ENCODE assay signal across 8 cellular contexts in the genomic region with DNA sequence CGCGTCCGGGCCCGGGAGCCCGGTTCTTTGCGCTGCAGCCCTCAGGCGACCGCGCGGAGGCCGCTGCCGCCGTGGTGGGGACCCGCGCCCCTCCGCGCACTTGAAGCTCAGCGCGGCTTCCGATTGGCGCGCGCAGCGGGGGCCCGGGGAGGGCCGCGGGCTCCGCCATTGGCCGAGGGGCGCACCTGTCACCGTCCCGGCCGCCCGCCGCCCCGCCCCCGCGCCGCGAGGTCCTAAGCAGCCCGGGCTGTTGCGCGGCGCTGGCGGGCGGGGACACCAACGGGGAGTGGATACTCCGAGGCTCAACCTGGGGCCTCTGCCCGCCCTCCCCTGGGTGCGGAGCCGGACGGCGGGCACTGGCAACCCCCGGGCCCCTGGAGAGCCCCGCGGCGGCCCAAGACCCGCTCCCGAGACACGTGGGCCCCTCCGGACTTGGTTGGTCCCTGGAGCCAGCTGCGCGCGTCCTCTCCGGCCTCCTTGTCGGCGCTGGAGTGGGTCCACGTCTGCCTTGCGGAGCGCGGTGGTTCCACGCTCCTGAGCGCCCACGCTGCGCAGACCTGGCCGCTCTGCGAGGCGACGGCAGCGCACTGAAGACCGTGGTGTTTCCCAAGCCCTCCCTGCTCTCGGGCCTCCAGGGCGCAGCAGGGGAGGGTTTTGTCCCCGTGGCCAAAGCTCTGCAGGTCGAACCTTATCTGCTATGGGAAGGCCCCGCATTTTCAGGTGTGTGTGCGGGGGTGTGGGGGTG. TPM values are rescaled to one million over a fixed set of nuclear protein-coding genes. Genes with fewer than 3 reads are reported as not detected.
DNase-seq lines count a peak whose midpoint lies in the region; ATAC-seq and TF ChIP-seq lines count a peak whose summit lies in the region.

TSS of gene MNX1 (minus strand) at position 76 of the 745 bp plus-strand sequence. CDS start 313 bp downstream, outside the sequence.

- H3K36me3 ChIP-seq in NT2/D1 (ENCODE audit: insufficient read depth, insufficient read length, low read length): no peaks in the 10 kb centered on the region
- no peaks in the 10 kb centered on the region for H3K36me3 ChIP-seq in iPS-15b (ENCODE audit: control insufficient read depth, insufficient read depth, low read length)
- H3K36me3 ChIP-seq in spleen: no peaks in the 10 kb centered on the region

- H3K9me3 ChIP-seq in NT2/D1 (ENCODE audit: insufficient read depth, low read length): no peaks in the 10 kb centered on the region
- no peaks in the 10 kb centered on the region for H3K9me3 ChIP-seq in iPS-15b (ENCODE audit: control insufficient read depth, insufficient read depth, low read length)
- no peaks in the 10 kb centered on the region for H3K9me3 ChIP-seq in spleen

- ATAC-seq in GM21381 (IDR thresholded peaks at IDR 0.05; ENCODE audit: unreplicated experiment): peak; percentile 75
- ATAC-seq in HG03571 (IDR thresholded peaks at IDR 0.05; ENCODE audit: unreplicated experiment): peak; percentile 68
- peak; percentile 17 to 87 for ATAC-seq in activated naive CD4-positive, alpha-beta T cell treated with anti-CD3 and anti-CD28 coated beads, Interleukin-2, amount 50 U/mL, for 72 hours

- H3K27ac ChIP-seq in spleen: no peak within 1 kb of the TSS

- TF ChIP-seq POLR2A in spleen (IDR thresholded peaks at IDR 0.05): no peak

- TF ChIP-seq CTCF in spleen (IDR thresholded peaks at IDR 0.05 in 8 of 11, conservative IDR thresholded peaks at IDR 0.05 in 3 of 11): no peak

- peak within 1 kb of the TSS; percentile 16 for H3K9ac ChIP-seq in NT2/D1 (ENCODE audit: insufficient read length, low read depth)
- no peak within 1 kb of the TSS for H3K9ac ChIP-seq in iPS-15b (ENCODE audit: low read depth, low read length)

- intact Hi-C loops in spleen (cut with DNase I; ENCODE audit: low total_unique reads): no loop called here

- no peaks in the 10 kb centered on the region for H3K36me3 Mint-ChIP-seq in activated naive CD4-positive, alpha-beta T cell treated with anti-CD3 and anti-CD28 coated beads, Interleukin-2, amount 50 U/mL, for 72 hours

- H3K27ac Mint-ChIP-seq in activated naive CD4-positive, alpha-beta T cell treated with anti-CD3 and anti-CD28 coated beads, Interleukin-2, amount 50 U/mL, for 72 hours: no peak within 1 kb of the TSS

- H3K9me3 Mint-ChIP-seq in activated naive CD4-positive, alpha-beta T cell treated with anti-CD3 and anti-CD28 coated beads, Interleukin-2, amount 50 U/mL, for 72 hours: no peaks in the 10 kb centered on the region

- H3K4me1 ChIP-seq in NT2/D1 (ENCODE audit: insufficient read depth, insufficient read length): peaks cover 4% of the 10 kb centered on the region
- peaks cover 17% of the 10 kb centered on the region for H3K4me1 ChIP-seq in iPS-15b (ENCODE audit: control insufficient read depth, insufficient read depth, low read length)
- peaks cover 11 to 53% (median 33%) of the 10 kb centered on the region in 6 donors for H3K4me1 ChIP-seq in spleen

- peaks cover 95% of the 10 kb centered on the region for H3K27me3 ChIP-seq in NT2/D1 (ENCODE audit: insufficient read depth, insufficient read length)
- H3K27me3 ChIP-seq in iPS-15b (ENCODE audit: control insufficient read depth, insufficient read depth, low read length): peaks cover 91% of the 10 kb centered on the region
- peaks cover 9 to 98% (median 93%) of the 10 kb centered on the region in 7 donors for H3K27me3 ChIP-seq in spleen (replicated peaks in 1 of 7)

- WGBS in spleen, 5 donors: 0 to 2% (median 1%) methylated on average over 25 to 87 of the region's 87 CpGs

- DNase-seq in Daoy (ENCODE audit: low read depth): peak; percentile 96
- peak; percentile 72 for DNase-seq in NT2/D1 (ENCODE audit: low read depth, low spot score)
- peak; percentile 35 to 65 for DNase-seq in activated naive CD4-positive, alpha-beta T cell treated with anti-CD3 and anti-CD28 coated beads, Interleukin-2, amount 50 U/mL, for 72 hours (ENCODE audit: low spot score in 2 of 2)
- peak; percentile 83 for DNase-seq in spleen
- DNase-seq in middle frontal gyrus (ENCODE audit: extremely low spot score, low spot score): no peak

- H3K4me3 ChIP-seq in NT2/D1 (ENCODE audit: insufficient read length, low read depth): peak within 1 kb of the TSS; percentile 45
- peak within 1 kb of the TSS; percentile 61 for H3K4me3 ChIP-seq in iPS-15b (ENCODE audit: low read depth, low read length)
- H3K4me3 ChIP-seq in spleen: peak within 1 kb of the TSS; percentile 27 to 79 (median 62)

RNA-seq across cellular contexts. Expression of gene MNX1, which starts in this region (rescaled TPM):
- 4.4 and 6.3 TPM in 2 replicates for total RNA-seq in Daoy (2014; rRNA removed; shearing (Covaris generic))
- under 1 TPM in 1 of 2 donors, not detected in 1; 0.12 TPM for total RNA-seq in activated naive CD4-positive, alpha-beta T cell treated with anti-CD3 and anti-CD28 coated beads, Interleukin-2, amount 50 U/mL, for 72 hours
- under 1 TPM in 1 of 7 donors, not detected in 6; 0.85 TPM for total RNA-seq in spleen
- not detected for polyA plus RNA-seq in spleen

Comparison
In these comparisons a context has a peak if more than half of its experiments do, and no peak if none do; other contexts are left out.
1. Peak in DNase-seq and ATAC-seq in activated naive CD4-positive, alpha-beta T cell treated with anti-CD3 and anti-CD28 coated beads, Interleukin-2, amount 50 U/mL, for 72 hours; RNA of the gene not detected or under 1 TPM.
2. Peak in DNase-seq and H3K4me3 ChIP-seq in spleen; RNA of the gene not detected or under 1 TPM.